24 cellular contexts compared by ENCODE assay signal in genomic region chrX:109716431-109717028, GRCh38. TPM values are rescaled to one million over a fixed set of nuclear protein-coding genes. Genes with fewer than 3 reads are reported as not detected.
DNase-seq lines count a peak whose midpoint lies in the region; ATAC-seq and TF ChIP-seq lines count a peak whose summit lies in the region.
"Had no signal": no experiment of that assay in that cellular context is flagged by ENCODE, and none has a peak within 500 bp of the region (broad histone marks: within the 10 kb centered on the region; RNA-seq: fewer than 3 reads in every experiment).

No MANE protein-coding gene starts in this region.

- no peak for ATAC-seq in memory B cell (ENCODE audit: low read depth)
- ATAC-seq: lower lobe of right lung, PC-3, sciatic nerve had no signal

- H3K9me3 Mint-ChIP-seq in memory B cell: no peaks in the 10 kb centered on the region
- H3K9me3 Mint-ChIP-seq: activated T-cell treated with anti-CD3 and anti-CD28 coated beads, Interleukin-2, amount 50 U/mL, for 24 hours; neural crest cell had no signal

- H4K20me1 ChIP-seq in GM23248 (ENCODE audit: insufficient read depth): no peaks in the 10 kb centered on the region

- DNase-seq in AG10803 (ENCODE audit: low read depth): peak; percentile 39
- DNase-seq in GM23248: peak; percentile 16
- DNase-seq in choroid plexus epithelial cell (ENCODE audit: low read depth): peak; percentile 25
- DNase-seq in memory B cell (ENCODE audit: low spot score in 2 of 2): no peak
- DNase-seq in NCI-H146 treated with DMSO at 0.1 percent for 48 hours (lab: John Stamatoyannopoulos, UW; ENCODE audit: unreplicated experiment): no peak
- DNase-seq in NCI-H2107 (lab: John Stamatoyannopoulos, UW): no peak
- no peak for DNase-seq in lower leg skin (ENCODE audit: low spot score in 2 of 2)
- DNase-seq: activated CD4-positive, alpha-beta T cell treated with anti-CD3 and anti-CD28 coated beads for 48 hours; activated gamma-delta T cell; activated T-cell treated with anti-CD3 and anti-CD28 coated beads, Interleukin-2, amount 50 U/mL, for 24 hours; cortex of kidney; lower lobe of right lung; NCI-H1694 treated with DMSO at 0.1 percent for 48 hours; NCI-H2171 treated with DMSO at 0.1 percent for 48 hours; NCI-H510A treated with DMSO at 0.1 percent for 48 hours; PC-3; SHP77 treated with DMSO at 0.1 percent for 48 hours; stimulated activated CD4-positive, alpha-beta T cell treated with anti-CD3 and anti-CD28 coated beads, Interleukin-15, amount 100 ng/mL, for 24 hours; stimulated activated naive CD4-positive, alpha-beta T cell had no signal

- H3K4me1 ChIP-seq in GM23248 (ENCODE audit: insufficient read depth): peaks cover 29% of the 10 kb centered on the region

- no peaks in the 10 kb centered on the region for H3K36me3 Mint-ChIP-seq in memory B cell

- intact Hi-C loops in lower leg skin (cut with DNase I; ENCODE audit: low total_unique reads): loop anchor here (10.0 kb wide), 1 partner anchor 138 kb away; no protein-coding TSS in a partner anchor

- H3K9me2 ChIP-seq in GM23248 (ENCODE audit: insufficient read depth): no peaks in the 10 kb centered on the region

- TF ChIP-seq POLR2A in lower leg skin (IDR thresholded peaks at IDR 0.05): no peak

- H3K4me2 ChIP-seq in GM23248 (ENCODE audit: unreplicated experiment): no peak overlapping the region
- H3K4me2 ChIP-seq: KMS-11 had no signal

- TF ChIP-seq CTCF in AG10803 (conservative IDR thresholded peaks at IDR 0.05; ENCODE audit: low read length) (no peak), choroid plexus epithelial cell (conservative IDR thresholded peaks at IDR 0.05; ENCODE audit: low read depth, low read length) (no peak), lower leg skin (IDR thresholded peaks at IDR 0.05) (no peak)

- peaks cover 24% of the 10 kb centered on the region; the same call in 1 of the 2 replicates for H3F3A ChIP-seq in GM23248 (ENCODE audit: insufficient read depth)

- H3K36me3 ChIP-seq in GM23248 (ENCODE audit: low read depth): no peaks in the 10 kb centered on the region
- H3K36me3 ChIP-seq: lower lobe of right lung had no signal

- H3K27ac ChIP-seq in GM23248: no peak overlapping the region
- H3K27ac ChIP-seq: C4-2B, KMS-11, lower lobe of right lung, VCaP had no signal

- H2AFZ ChIP-seq in GM23248: no peak overlapping the region

- H3K27me3 ChIP-seq in GM23248 (replicated peaks; ENCODE audit: insufficient read depth): no peaks in the 10 kb centered on the region

- H3K9me3 ChIP-seq in GM23248 (ENCODE audit: low read depth): no peaks in the 10 kb centered on the region
- H3K9me3 ChIP-seq: lower lobe of right lung had no signal

- peaks cover 100% of the 10 kb centered on the region for H3K79me2 ChIP-seq in GM23248 (ENCODE audit: insufficient read depth)

- no peak overlapping the region for H3K4me3 Mint-ChIP-seq in memory B cell
- H3K4me3 Mint-ChIP-seq: activated T-cell treated with anti-CD3 and anti-CD28 coated beads, Interleukin-2, amount 50 U/mL, for 24 hours; neural crest cell had no signal

- peaks cover 16% of the 10 kb centered on the region for H3K4me1 Mint-ChIP-seq in memory B cell

- H3K4me3 ChIP-seq in AG10803 (ENCODE audit: low read length) (no peak overlapping the region), GM23248 (no peak overlapping the region), choroid plexus epithelial cell (ENCODE audit: low read depth, low read length) (no peak overlapping the region), lower leg skin (ENCODE audit: low read depth, poor library complexity, severe bottlenecking) (no peak overlapping the region)
- H3K4me3 ChIP-seq: lower lobe of right lung had no signal

- H3K9ac ChIP-seq in GM23248: no peak overlapping the region
- H3K9ac ChIP-seq: KMS-11 had no signal

- peak overlapping the region; percentile 35 for H3K27ac Mint-ChIP-seq in memory B cell
- H3K27ac Mint-ChIP-seq: activated T-cell treated with anti-CD3 and anti-CD28 coated beads, Interleukin-2, amount 50 U/mL, for 24 hours had no signal

- no peaks in the 10 kb centered on the region for H3K27me3 Mint-ChIP-seq in memory B cell

- 0 to 6% methylated on average over 1 of the region's 1 CpG for WGBS in GM23248 (ENCODE audit: low coverage in 1 of 2, low lambda C conversion rate in 2 of 2, missing lambda C conversion rate in 2 of 2), 2 experiments
- WGBS in lower leg skin, 2 donors: 17 to 24% methylated on average over 1 of the region's 1 CpG

- in situ Hi-C loops in GM23248 (cut with MboI): loop anchor here (10.0 to 25.0 kb wide), 2 partner anchors 138 to 696 kb away; no protein-coding TSS in a partner anchor

RNA-seq across cellular contexts. Expression of gene ACSL4, which starts 16.5 kb away (rescaled TPM):
- 68.2 and 81.7 TPM in 2 replicates for total RNA-seq in GM23248 (2014; rRNA removed; shearing (Covaris generic))
- polyA plus RNA-seq in GM23248 (2016; fragmentation: Nextera tagmentation; extraction: Ambion mirVana): 33.2 and 33.9 TPM in 2 replicates
- 10 to 100 TPM; 25.5 to 53.5 (median 47.0) TPM for total RNA-seq in lower leg skin

Comparison
In these comparisons a context has a peak if more than half of its experiments do, and no peak if none do; other contexts are left out.
1. DNase-seq: peak in AG10803 (single experiment), GM23248 (single experiment) and choroid plexus epithelial cell (single experiment); none in memory B cell (0 of 2), NCI-H146 treated with DMSO at 0.1 percent for 48 hours (single experiment), NCI-H2107 (single experiment) and lower leg skin (0 of 2).